24 cellular contexts compared by ENCODE assay signal in the genomic region with DNA sequence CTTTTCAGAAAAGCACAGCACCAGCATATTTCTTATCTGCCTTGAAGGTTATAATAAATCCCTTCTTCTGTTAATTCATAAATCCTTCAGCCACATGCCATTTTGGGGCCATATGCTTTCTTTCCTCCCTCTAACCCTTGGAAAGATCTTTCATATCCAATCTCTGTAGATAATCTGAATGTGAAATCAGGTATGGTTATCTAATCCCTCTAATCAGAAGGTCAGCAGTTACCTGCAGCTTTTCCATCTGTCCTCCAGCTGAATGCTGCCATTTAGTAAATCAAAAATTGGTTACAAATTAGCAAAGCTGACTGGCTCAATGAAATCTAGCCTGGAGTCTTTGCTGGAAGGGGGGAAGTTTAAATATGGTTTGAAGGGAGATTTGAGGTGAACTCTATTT.
"Had no signal": no experiment of that assay in that cellular context is flagged by ENCODE, and none has a peak within 500 bp of the region (broad histone marks: within the 10 kb centered on the region; RNA-seq: fewer than 3 reads in every experiment).

No MANE protein-coding gene starts in this region.

- DNase-seq: effector CD4-positive, alpha-beta T cell; endodermal cell; erythroblast; foreskin keratinocyte; head of caudate nucleus; left colon; left ventricle myocardium superior; mesenchymal stem cell; midbrain; nucleus accumbens; ovary; sigmoid colon; stimulated activated CD4-positive, alpha-beta T cell treated with anti-CD3 and anti-CD28 coated beads, Interleukin-2, amount 100 ng/mL, for 24 hours; stimulated activated CD4-positive, alpha-beta T cell treated with anti-CD3 and anti-CD28 coated beads, Interleukin-4, amount 100 ng/mL, for 4 hours; stimulated activated naive B cell treated with anti-CD40 and anti-IgM and Interleukin-4, amounts not matched to agents 10 μg/mL and 1 μg/mL and 100 μg/mL, for 72 hours; stimulated activated naive CD8-positive, alpha-beta T cell treated with anti-CD3 and anti-CD28 coated beads, Interleukin-15, amount 100 ng/mL, for 72 hours; trophoblast cell had no signal

- H3K4me1 ChIP-seq: neural progenitor cell, right atrium auricular region, sigmoid colon had no signal

- H3K9ac ChIP-seq: neural progenitor cell had no signal

- H3K9me3 ChIP-seq: right atrium auricular region, sigmoid colon, thoracic aorta had no signal

- H3K4me1 Mint-ChIP-seq: endodermal cell; stimulated activated naive B cell treated with anti-CD40 and anti-IgM and Interleukin-4, amounts not matched to agents 10 μg/mL and 1 μg/mL and 100 μg/mL, for 72 hours; stimulated activated naive CD8-positive, alpha-beta T cell treated with anti-CD3 and anti-CD28 coated beads, Interleukin-15, amount 100 ng/mL, for 72 hours had no signal

- H3K27me3 Mint-ChIP-seq: natural killer cell treated with Interleukin-12 subunit alpha and Interleukin-12 subunit beta and Interleukin-15 and Interleukin-18, amount 100 ng/mL, for 72 hours; stimulated activated naive B cell treated with anti-CD40 and anti-IgM and Interleukin-4, amounts not matched to agents 10 μg/mL and 1 μg/mL and 100 μg/mL, for 72 hours; stimulated activated naive CD8-positive, alpha-beta T cell treated with anti-CD3 and anti-CD28 coated beads, Interleukin-15, amount 100 ng/mL, for 72 hours had no signal

- H3K36me3 ChIP-seq: neural progenitor cell, ovary, right atrium auricular region, sigmoid colon, thoracic aorta had no signal

- H3K4me3 Mint-ChIP-seq: endodermal cell; natural killer cell treated with Interleukin-12 subunit alpha and Interleukin-12 subunit beta and Interleukin-15 and Interleukin-18, amount 100 ng/mL, for 72 hours; neural progenitor cell; stimulated activated naive B cell treated with anti-CD40 and anti-IgM and Interleukin-4, amounts not matched to agents 10 μg/mL and 1 μg/mL and 100 μg/mL, for 72 hours; stimulated activated naive CD8-positive, alpha-beta T cell treated with anti-CD3 and anti-CD28 coated beads, Interleukin-15, amount 100 ng/mL, for 72 hours had no signal

- H3K36me3 Mint-ChIP-seq: natural killer cell treated with Interleukin-12 subunit alpha and Interleukin-12 subunit beta and Interleukin-15 and Interleukin-18, amount 100 ng/mL, for 72 hours; neural progenitor cell; stimulated activated naive B cell treated with anti-CD40 and anti-IgM and Interleukin-4, amounts not matched to agents 10 μg/mL and 1 μg/mL and 100 μg/mL, for 72 hours had no signal

- H3K27ac ChIP-seq: foreskin keratinocyte, hepatocyte, neural progenitor cell, ovary, right atrium auricular region, sigmoid colon, skin epidermis, thoracic aorta had no signal

- H3K4me3 ChIP-seq: hepatocyte, lung, neural progenitor cell, ovary, right atrium auricular region, sigmoid colon, skin epidermis, thoracic aorta had no signal

- H3K27ac Mint-ChIP-seq: endodermal cell; natural killer cell treated with Interleukin-12 subunit alpha and Interleukin-12 subunit beta and Interleukin-15 and Interleukin-18, amount 100 ng/mL, for 72 hours; neural progenitor cell; stimulated activated naive B cell treated with anti-CD40 and anti-IgM and Interleukin-4, amounts not matched to agents 10 μg/mL and 1 μg/mL and 100 μg/mL, for 72 hours; stimulated activated naive CD8-positive, alpha-beta T cell treated with anti-CD3 and anti-CD28 coated beads, Interleukin-15, amount 100 ng/mL, for 72 hours had no signal

- H3K27me3 ChIP-seq: foreskin keratinocyte, hepatocyte, neural progenitor cell, ovary, right atrium auricular region, sigmoid colon had no signal
